Comparison of ENCODE assay signal across 8 cellular contexts in genomic region chr15:92903588-92903955, GRCh38. TPM values are rescaled to one million over a fixed set of nuclear protein-coding genes. Genes with fewer than 3 reads are reported as not detected.
DNase-seq lines count a peak whose midpoint lies in the region; ATAC-seq and TF ChIP-seq lines count a peak whose summit lies in the region.

No MANE protein-coding gene starts in this region.

- H3K4me1 ChIP-seq in left lung, result peaks cover 25 to 65% of the 10 kb centered on the region in 2 donors
- peaks cover 0 to 71% (median 48%) of the 10 kb centered on the region in 4 donors for H3K4me1 ChIP-seq in tibial nerve

- H3K4me3 Mint-ChIP-seq in activated T-cell treated with anti-CD3 and anti-CD28 coated beads, Interleukin-2, amount 50 U/mL, for 24 hours, result peak overlapping the region; percentile 99
- H3K4me3 Mint-ChIP-seq in activated naive CD8-positive, alpha-beta T cell treated with anti-CD3 and anti-CD28 coated beads, Interleukin-2, amount 50 U/mL, for 24 hours, result peak overlapping the region; percentile 90

- no peaks in the 10 kb centered on the region for H3K27me3 Mint-ChIP-seq in activated T-cell treated with anti-CD3 and anti-CD28 coated beads, Interleukin-2, amount 50 U/mL, for 24 hours
- H3K27me3 Mint-ChIP-seq in activated naive CD8-positive, alpha-beta T cell treated with anti-CD3 and anti-CD28 coated beads, Interleukin-2, amount 50 U/mL, for 24 hours, result no peaks in the 10 kb centered on the region

- H3K9me3 Mint-ChIP-seq in activated T-cell treated with anti-CD3 and anti-CD28 coated beads, Interleukin-2, amount 50 U/mL, for 24 hours, result peaks cover 8% of the 10 kb centered on the region
- H3K9me3 Mint-ChIP-seq in activated naive CD8-positive, alpha-beta T cell treated with anti-CD3 and anti-CD28 coated beads, Interleukin-2, amount 50 U/mL, for 24 hours, result peaks cover 8% of the 10 kb centered on the region

- intact Hi-C loops in left lung (cut with DNase I), result no loop called here

- no peak for TF ChIP-seq POLR2A in tibial nerve (IDR thresholded peaks at IDR 0.05)

- TF ChIP-seq EP300 in tibial nerve (IDR thresholded peaks at IDR 0.05), result no peak

- H3K9me3 ChIP-seq in left lung (no peaks in the 10 kb centered on the region), tibial nerve (no peaks in the 10 kb centered on the region)

- TF ChIP-seq CTCF in left lung (IDR thresholded peaks at IDR 0.05) (no peak), tibial nerve (IDR thresholded peaks at IDR 0.05) (no peak)

- H3K36me3 Mint-ChIP-seq in activated T-cell treated with anti-CD3 and anti-CD28 coated beads, Interleukin-2, amount 50 U/mL, for 24 hours (ENCODE audit: low read depth), result peaks cover 90% of the 10 kb centered on the region
- H3K36me3 Mint-ChIP-seq in activated naive CD8-positive, alpha-beta T cell treated with anti-CD3 and anti-CD28 coated beads, Interleukin-2, amount 50 U/mL, for 24 hours (ENCODE audit: low read depth), result peaks cover 59% of the 10 kb centered on the region

- no peak for ATAC-seq in activated naive CD8-positive, alpha-beta T cell treated with anti-CD3 and anti-CD28 coated beads, Interleukin-2, amount 50 U/mL, for 24 hours
- ATAC-seq in left lung (no peak), HG03280 (IDR thresholded peaks at IDR 0.05; ENCODE audit: unreplicated experiment) (no peak), HG02938 (IDR thresholded peaks at IDR 0.05; ENCODE audit: unreplicated experiment) (no peak)

- H3K27me3 ChIP-seq in left lung, result no peaks in the 10 kb centered on the region
- no peaks in the 10 kb centered on the region for H3K27me3 ChIP-seq in tibial nerve

- peaks cover 60% of the 10 kb centered on the region for H3K4me1 Mint-ChIP-seq in activated T-cell treated with anti-CD3 and anti-CD28 coated beads, Interleukin-2, amount 50 U/mL, for 24 hours (ENCODE audit: low read depth)
- peaks cover 62% of the 10 kb centered on the region for H3K4me1 Mint-ChIP-seq in activated naive CD8-positive, alpha-beta T cell treated with anti-CD3 and anti-CD28 coated beads, Interleukin-2, amount 50 U/mL, for 24 hours

- no peak for DNase-seq in activated T-cell treated with anti-CD3 and anti-CD28 coated beads, Interleukin-2, amount 50 U/mL, for 24 hours
- DNase-seq in activated T-cell treated with anti-CD3 and anti-CD28 coated beads for 4 hours, result no peak
- DNase-seq in activated naive CD8-positive, alpha-beta T cell treated with anti-CD3 and anti-CD28 coated beads, Interleukin-2, amount 50 U/mL, for 24 hours, result no peak
- no peak for DNase-seq in left lung
- DNase-seq in tibial nerve (ENCODE audit: low spot score in 2 of 2), result no peak
- no peak for DNase-seq in cerebellar nuclear complex (lab: John Stamatoyannopoulos, UW)

- H3K4me3 ChIP-seq in left lung (peak overlapping the region; percentile 40 to 62), tibial nerve (peak overlapping the region; percentile 34 to 69 (median 64))

- H3K27ac Mint-ChIP-seq in activated T-cell treated with anti-CD3 and anti-CD28 coated beads, Interleukin-2, amount 50 U/mL, for 24 hours, result peak overlapping the region; percentile 99
- peak overlapping the region; percentile 99 for H3K27ac Mint-ChIP-seq in activated naive CD8-positive, alpha-beta T cell treated with anti-CD3 and anti-CD28 coated beads, Interleukin-2, amount 50 U/mL, for 24 hours

- H3K27ac ChIP-seq in left lung (peak overlapping the region; percentile 98 to 99), tibial nerve (peak overlapping the region; percentile 90 to 99 (median 98))

- 1 to 3% methylated on average over 8 of the region's 8 CpGs for WGBS in tibial nerve, 2 donors

- H3K36me3 ChIP-seq in left lung (peaks cover 0 to 6% of the 10 kb centered on the region in 2 donors), tibial nerve (no peaks in the 10 kb centered on the region)

RNA-seq across cellular contexts. Expression of gene CHD2, which starts 3.4 kb away (rescaled TPM):
- total RNA-seq in left lung (100 to 1,000 TPM; 128 to 135 TPM), tibial nerve (100 to 1,000 TPM in 2 of 4 donors, 10 to 100 TPM in 2; 96.5 to 133 (median 102) TPM)
